Comparison of ENCODE assay signal across 25 cellular contexts in genomic region chr11:65863889-65864757, GRCh38. TPM values are rescaled to one million over a fixed set of nuclear protein-coding genes. Genes with fewer than 3 reads are reported as not detected.
DNase-seq lines count a peak whose midpoint lies in the region; ATAC-seq, FAIRE-seq and TF ChIP-seq lines count a peak whose summit lies in the region.
"Had no signal": no experiment of that assay in that cellular context is flagged by ENCODE, and none has a peak within 500 bp of the region (broad histone marks: within the 10 kb centered on the region; RNA-seq: fewer than 3 reads in every experiment).

No MANE protein-coding gene starts in this region.

- DNase-seq in A673 (ENCODE audit: low spot score) (peak; percentile 1), CD14-positive monocyte (ENCODE audit: low spot score) (peak; percentile 32), astrocyte (ENCODE audit: low read depth) (no peak), neural crest cell (ENCODE audit: low read depth, low spot score) (no peak), 8988T (no peak), Karpas-422 (no peak)
- no peak for DNase-seq in activated CD4-positive, alpha-beta T cell treated with anti-CD3 and anti-CD28 coated beads for 36 hours
- DNase-seq: activated CD4-positive, alpha-beta T cell treated with anti-CD3 and anti-CD28 coated beads, Interleukin-2, amount 10 ng/mL, durations not matched to agents 24 days and 14 days; activated CD8-positive, alpha-beta memory T cell treated with anti-CD3 and anti-CD28 coated beads, Interleukin-2, amount 10 ng/mL, durations not matched to agents 7 days and 5 days; effector CD8-positive, alpha-beta T cell; foreskin fibroblast; H7; Kasumi-1; MV-4-11; naive B cell; NCI-H2171; NCI-H510A treated with DMSO at 0.1 percent for 48 hours; tibial artery had no signal

- no TSS peak for BruUV-seq in A673 (replicated peaks; lab: Mats Ljungman, UMichigan)

- H3K27ac Mint-ChIP-seq in CD14-positive monocyte (no peak overlapping the region), astrocyte (ENCODE audit: unreplicated experiment) (peak overlapping the region; percentile 44), neural crest cell (ENCODE audit: unreplicated experiment) (no peak overlapping the region)
- no peak overlapping the region for H3K27ac Mint-ChIP-seq in activated CD4-positive, alpha-beta T cell treated with anti-CD3 and anti-CD28 coated beads for 36 hours
- H3K27ac Mint-ChIP-seq: activated CD4-positive, alpha-beta T cell treated with anti-CD3 and anti-CD28 coated beads, Interleukin-2, amount 10 ng/mL, durations not matched to agents 24 days and 14 days; activated CD8-positive, alpha-beta memory T cell treated with anti-CD3 and anti-CD28 coated beads, Interleukin-2, amount 10 ng/mL, durations not matched to agents 7 days and 5 days; CD4-positive, alpha-beta T cell; T-helper 1 cell treated with Interleukin-12 subunit alpha and Interleukin-12 subunit beta and Interleukin-4 antibody, amounts not matched to agents 30 μg/mL and 1 μg/mL, for 36 hours had no signal

- H3K27me3 Mint-ChIP-seq in CD14-positive monocyte (ENCODE audit: low read depth in 3 of 3) (peaks cover 0 to 8% (median 3%) of the 10 kb centered on the region in 3 donors), astrocyte (ENCODE audit: low read depth, unreplicated experiment) (no peaks in the 10 kb centered on the region), neural crest cell (ENCODE audit: low read depth) (no peaks in the 10 kb centered on the region)
- no peaks in the 10 kb centered on the region for H3K27me3 Mint-ChIP-seq in activated CD4-positive, alpha-beta T cell treated with anti-CD3 and anti-CD28 coated beads for 36 hours
- H3K27me3 Mint-ChIP-seq: activated CD4-positive, alpha-beta T cell treated with anti-CD3 and anti-CD28 coated beads, Interleukin-2, amount 10 ng/mL, durations not matched to agents 24 days and 14 days; activated CD8-positive, alpha-beta memory T cell treated with anti-CD3 and anti-CD28 coated beads, Interleukin-2, amount 10 ng/mL, durations not matched to agents 7 days and 5 days; CD4-positive, alpha-beta T cell; naive B cell; stimulated activated naive CD8-positive, alpha-beta T cell treated with anti-CD3 and anti-CD28 coated beads, Interleukin-15, Interleukin-2, amounts not matched to agents 100 ng/mL and 50 ng/mL, for 24 hours had no signal

- CTCF ChIA-PET in A673 (lab: Charles Lee) = no interaction called here
- CTCF ChIA-PET in activated CD4-positive, alpha-beta T cell treated with anti-CD3 and anti-CD28 coated beads for 36 hours (lab: Charles Lee) = interaction anchor here (0.6 kb wide), 2 partner anchors 138 to 401 kb away, joined by 3 read pairs; partner anchors contain the start of gene BANF1

- H3K9ac ChIP-seq in astrocyte (ENCODE audit: low read length) (no peak overlapping the region), Karpas-422 (ENCODE audit: low read length) (no peak overlapping the region)

- H3K4me3 Mint-ChIP-seq in CD14-positive monocyte = no peak overlapping the region
- H3K4me3 Mint-ChIP-seq in astrocyte (ENCODE audit: unreplicated experiment) = peak overlapping the region; percentile 67
- H3K4me3 Mint-ChIP-seq in neural crest cell = peak overlapping the region; percentile 38
- H3K4me3 Mint-ChIP-seq in activated CD4-positive, alpha-beta T cell treated with anti-CD3 and anti-CD28 coated beads for 36 hours = no peak overlapping the region
- H3K4me3 Mint-ChIP-seq: activated CD4-positive, alpha-beta T cell treated with anti-CD3 and anti-CD28 coated beads, Interleukin-2, amount 10 ng/mL, durations not matched to agents 24 days and 14 days; activated CD8-positive, alpha-beta memory T cell treated with anti-CD3 and anti-CD28 coated beads, Interleukin-2, amount 10 ng/mL, durations not matched to agents 7 days and 5 days; stimulated activated naive CD8-positive, alpha-beta T cell treated with anti-CD3 and anti-CD28 coated beads, Interleukin-15, Interleukin-2, amounts not matched to agents 100 ng/mL and 50 ng/mL, for 24 hours; T-helper 1 cell treated with Interleukin-12 subunit alpha and Interleukin-12 subunit beta and Interleukin-4 antibody, amounts not matched to agents 30 μg/mL and 1 μg/mL, for 36 hours had no signal

- POLR2A ChIA-PET in A673 (lab: Charles Lee; ENCODE audit: low non-redundant PET) = no interaction called here
- POLR2A ChIA-PET in activated CD4-positive, alpha-beta T cell treated with anti-CD3 and anti-CD28 coated beads for 36 hours (lab: Charles Lee) = interaction anchor here (1.7 kb wide), 1 partner anchor 7 kb away, joined by 6 read pairs; no protein-coding TSS in a partner anchor

- peaks cover 51% of the 10 kb centered on the region for H3K79me2 ChIP-seq in astrocyte (ENCODE audit: insufficient read depth, low read length)
- H3K79me2 ChIP-seq in Karpas-422 (ENCODE audit: low read length) = peaks cover 18% of the 10 kb centered on the region

- H3K4me3 ChIP-seq in A673 (ENCODE audit: low read depth, low read length, poor library complexity, severe bottlenecking) = no peak overlapping the region
- H3K4me3 ChIP-seq in astrocyte (ENCODE audit: insufficient read depth, low read depth, low read length) = no peak overlapping the region
- H3K4me3 ChIP-seq in Karpas-422 (ENCODE audit: low read length) = no peak overlapping the region
- H3K4me3 ChIP-seq: pancreas, SK-N-MC, tibial artery had no signal

- intact Hi-C loops in A673 (cut with micrococcal nuclease; ENCODE audit: unreplicated experiment) (no loop called here), CD14-positive monocyte (cut with micrococcal nuclease) (no loop called here)
- intact Hi-C loops in activated CD4-positive, alpha-beta T cell treated with anti-CD3 and anti-CD28 coated beads for 36 hours (cut with DNase I, micrococcal nuclease) = no loop called here

- H3K36me3 Mint-ChIP-seq in CD14-positive monocyte = peaks cover 40 to 60% of the 10 kb centered on the region in 2 donors
- H3K36me3 Mint-ChIP-seq in astrocyte (ENCODE audit: low read depth, unreplicated experiment) = peaks cover 15% of the 10 kb centered on the region
- peaks cover 8% of the 10 kb centered on the region for H3K36me3 Mint-ChIP-seq in neural crest cell (ENCODE audit: low read depth)
- peaks cover 46% of the 10 kb centered on the region for H3K36me3 Mint-ChIP-seq in activated CD4-positive, alpha-beta T cell treated with anti-CD3 and anti-CD28 coated beads for 36 hours (ENCODE audit: low read depth)

- peaks cover 73% of the 10 kb centered on the region for H4K20me1 ChIP-seq in astrocyte (ENCODE audit: insufficient read depth, low read length)
- H4K20me1 ChIP-seq in Karpas-422 (ENCODE audit: insufficient read depth, low read depth, low read length) = peaks cover 19% of the 10 kb centered on the region

- H3K4me1 Mint-ChIP-seq in CD14-positive monocyte (peaks cover 34% of the 10 kb centered on the region), astrocyte (ENCODE audit: low read depth, unreplicated experiment) (peaks cover 20% of the 10 kb centered on the region), neural crest cell (peaks cover 34% of the 10 kb centered on the region)
- peaks cover 15% of the 10 kb centered on the region for H3K4me1 Mint-ChIP-seq in activated CD4-positive, alpha-beta T cell treated with anti-CD3 and anti-CD28 coated beads for 36 hours

- TF ChIP-seq CTCF in A673 (conservative IDR thresholded peaks at IDR 0.05; ENCODE audit: low read depth, low read length) (no peak), CD14-positive monocyte (IDR thresholded peaks at IDR 0.05) (no peak), astrocyte (IDR thresholded peaks at IDR 0.05; ENCODE audit: insufficient read depth, low read depth, low read length) (no peak), neural crest cell (conservative IDR thresholded peaks at IDR 0.05) (no peak)

- H3K27me3 ChIP-seq in A673 (replicated peaks; ENCODE audit: insufficient read depth, low read depth, low read length, poor library complexity) = no peaks in the 10 kb centered on the region
- H3K27me3 ChIP-seq in astrocyte (ENCODE audit: insufficient read depth, low read length) = no peaks in the 10 kb centered on the region
- no peaks in the 10 kb centered on the region for H3K27me3 ChIP-seq in Karpas-422 (ENCODE audit: low read length)
- H3K27me3 ChIP-seq: pancreas, tibial artery had no signal

- H3K9me3 ChIP-seq in A673 (ENCODE audit: low read depth, low read length, poor library complexity, severe bottlenecking) (no peaks in the 10 kb centered on the region), astrocyte (ENCODE audit: insufficient read depth, low read depth, low read length) (no peaks in the 10 kb centered on the region), Karpas-422 (ENCODE audit: low read length) (no peaks in the 10 kb centered on the region)
- H3K9me3 ChIP-seq: pancreas, tibial artery had no signal

- H3K9me2 ChIP-seq in Karpas-422 (replicated peaks; ENCODE audit: insufficient read depth, low read length) = no peaks in the 10 kb centered on the region

- H3K4me1 ChIP-seq in A673 (ENCODE audit: insufficient read depth, low read length, poor library complexity, severe bottlenecking) (peaks cover 22% of the 10 kb centered on the region), astrocyte (ENCODE audit: insufficient read depth, low read length) (peaks cover 31% of the 10 kb centered on the region), Karpas-422 (ENCODE audit: low read length) (peaks cover 21% of the 10 kb centered on the region)

- H3K36me3 ChIP-seq in A673 (ENCODE audit: insufficient read depth, low read length, poor library complexity, severe bottlenecking) = peaks cover 63% of the 10 kb centered on the region
- H3K36me3 ChIP-seq in astrocyte (ENCODE audit: insufficient read depth, low read length) = peaks cover 30% of the 10 kb centered on the region
- peaks cover 17% of the 10 kb centered on the region for H3K36me3 ChIP-seq in Karpas-422 (ENCODE audit: insufficient read depth, low read length)

- H3K4me2 ChIP-seq in astrocyte (ENCODE audit: low read length) = no peak overlapping the region
- H3K4me2 ChIP-seq in Karpas-422 (ENCODE audit: low read depth, low read length, poor library complexity, severe bottlenecking) = no peak overlapping the region

- no peak for ATAC-seq in activated CD4-positive, alpha-beta T cell treated with anti-CD3 and anti-CD28 coated beads for 36 hours
- ATAC-seq: activated CD8-positive, alpha-beta memory T cell treated with anti-CD3 and anti-CD28 coated beads, Interleukin-2, amount 10 ng/mL, durations not matched to agents 7 days and 5 days; pancreas had no signal

- FAIRE-seq in astrocyte (lab: Jason Lieb, UNC) = no peak
- FAIRE-seq: GM18507, pancreas had no signal

- no peaks in the 10 kb centered on the region for H3K9me3 Mint-ChIP-seq in CD14-positive monocyte
- no peaks in the 10 kb centered on the region for H3K9me3 Mint-ChIP-seq in astrocyte (ENCODE audit: unreplicated experiment)
- H3K9me3 Mint-ChIP-seq in neural crest cell = no peaks in the 10 kb centered on the region
- no peaks in the 10 kb centered on the region for H3K9me3 Mint-ChIP-seq in activated CD4-positive, alpha-beta T cell treated with anti-CD3 and anti-CD28 coated beads for 36 hours (ENCODE audit: low read depth)
- H3K9me3 Mint-ChIP-seq: activated CD4-positive, alpha-beta T cell treated with anti-CD3 and anti-CD28 coated beads, Interleukin-2, amount 10 ng/mL, durations not matched to agents 24 days and 14 days; CD4-positive, alpha-beta T cell; naive B cell; stimulated activated naive CD8-positive, alpha-beta T cell treated with anti-CD3 and anti-CD28 coated beads, Interleukin-15, Interleukin-2, amounts not matched to agents 100 ng/mL and 50 ng/mL, for 24 hours; T-helper 1 cell treated with Interleukin-12 subunit alpha and Interleukin-12 subunit beta and Interleukin-4 antibody, amounts not matched to agents 30 μg/mL and 1 μg/mL, for 36 hours had no signal

- H3K27ac ChIP-seq in A673 (ENCODE audit: low read depth, low read length, poor library complexity, severe bottlenecking) (no peak overlapping the region), astrocyte (ENCODE audit: low read depth, low read length) (no peak overlapping the region), Karpas-422 (ENCODE audit: low read length) (no peak overlapping the region)
- H3K27ac ChIP-seq: pancreas, SK-N-MC had no signal

- no peak overlapping the region for H2AFZ ChIP-seq in astrocyte (ENCODE audit: low read depth, low read length)
- no peak overlapping the region for H2AFZ ChIP-seq in Karpas-422 (ENCODE audit: low read length)

RNA-seq across cellular contexts. Expression of gene MUS81, which starts 3.9 kb away (rescaled TPM):
- total RNA-seq in A673 (2021) (64.6 and 77.4 TPM in 2 replicates), astrocyte (59.9 and 64.3 TPM in 2 replicates), neural crest cell (63.8 and 73.5 TPM in 2 replicates)
- 10 to 100 TPM; 15.0 to 16.4 TPM for polyA plus RNA-seq in CD14-positive monocyte
- total RNA-seq in Karpas-422 (2014; rRNA removed; shearing (Covaris generic); ENCODE audit: low replicate concordance) = 41.3 and 89.0 TPM in 2 replicates
- total RNA-seq in activated CD4-positive, alpha-beta T cell treated with anti-CD3 and anti-CD28 coated beads for 36 hours = 10 to 100 TPM; 59.2 to 67.8 TPM

RNA-seq across cellular contexts. Expression of gene CFL1, which starts 6.1 kb away (rescaled TPM):
- total RNA-seq in A673 (2021) = 1,449 and 1,649 TPM in 2 replicates
- polyA plus RNA-seq in CD14-positive monocyte = 1,000 to 10,000 TPM; 1,889 to 2,233 TPM
- total RNA-seq in astrocyte = 1,793 and 1,931 TPM in 2 replicates
- total RNA-seq in neural crest cell = 1,357 and 1,437 TPM in 2 replicates
- 514 and 827 TPM in 2 replicates for total RNA-seq in Karpas-422 (2014; rRNA removed; shearing (Covaris generic); ENCODE audit: low replicate concordance)
- 1,000 to 10,000 TPM in 1 of 2 experiments, 100 to 1,000 TPM in 1; 888 to 1,074 TPM for total RNA-seq in activated CD4-positive, alpha-beta T cell treated with anti-CD3 and anti-CD28 coated beads for 36 hours

RNA-seq across cellular contexts. Expression of gene EFEMP2, which starts 8.5 kb away (rescaled TPM):
- 31.2 and 37.6 TPM in 2 replicates for total RNA-seq in A673 (2021)
- polyA plus RNA-seq in CD14-positive monocyte = under 1 TPM in 1 of 2 donors, not detected in 1; 0.44 TPM
- 97.3 and 119 TPM in 2 replicates for total RNA-seq in astrocyte
- 36.0 and 38.0 TPM in 2 replicates for total RNA-seq in neural crest cell
- total RNA-seq in Karpas-422 (2014; rRNA removed; shearing (Covaris generic); ENCODE audit: low replicate concordance) = 1.3 and 2.6 TPM in 2 replicates
- total RNA-seq in activated CD4-positive, alpha-beta T cell treated with anti-CD3 and anti-CD28 coated beads for 36 hours = 10 to 100 TPM; 20.2 to 23.4 TPM

RNA-seq across cellular contexts. Expression of gene CTSW, which starts 15.5 kb away (rescaled TPM):
- total RNA-seq in A673 (2021) = not detected in 2 replicates
- polyA plus RNA-seq in CD14-positive monocyte = 1 to 10 TPM in 1 of 2 donors, under 1 TPM in 1; 0.78 to 1.3 TPM
- total RNA-seq in astrocyte = not detected in 2 replicates
- not detected in 2 replicates for total RNA-seq in neural crest cell
- not detected in 2 replicates for total RNA-seq in Karpas-422 (2014; rRNA removed; shearing (Covaris generic); ENCODE audit: low replicate concordance)
- 1 to 10 TPM; 1.7 TPM for total RNA-seq in activated CD4-positive, alpha-beta T cell treated with anti-CD3 and anti-CD28 coated beads for 36 hours
- total RNA-seq: G401, H7 had no signal

RNA-seq across cellular contexts. Expression of gene FIBP, which starts 24.1 kb away (rescaled TPM):
- total RNA-seq in A673 (2021) = 98.5 and 116 TPM in 2 replicates
- 100 to 1,000 TPM; 101 to 109 TPM for polyA plus RNA-seq in CD14-positive monocyte
- 67.4 and 68.7 TPM in 2 replicates for total RNA-seq in astrocyte
- 88.1 and 90.0 TPM in 2 replicates for total RNA-seq in neural crest cell
- 207 and 248 TPM in 2 replicates for total RNA-seq in Karpas-422 (2014; rRNA removed; shearing (Covaris generic); ENCODE audit: low replicate concordance)
- 100 to 1,000 TPM in 1 of 2 experiments, 10 to 100 TPM in 1; 95.4 to 121 TPM for total RNA-seq in activated CD4-positive, alpha-beta T cell treated with anti-CD3 and anti-CD28 coated beads for 36 hours

Comparison
In these comparisons a context has a peak if more than half of its experiments do, and no peak if none do; other contexts are left out.
1. DNase-seq: peak in A673 (single experiment) and CD14-positive monocyte (single experiment); none in astrocyte (single experiment), neural crest cell (single experiment), 8988T (single experiment), Karpas-422 (single experiment) and activated CD4-positive, alpha-beta T cell treated with anti-CD3 and anti-CD28 coated beads for 36 hours (single experiment).
2. H3K4me3 Mint-ChIP-seq: peak in astrocyte (single experiment) and neural crest cell (single experiment); none in CD14-positive monocyte (0 of 2) and activated CD4-positive, alpha-beta T cell treated with anti-CD3 and anti-CD28 coated beads for 36 hours (single experiment).